20 cellular contexts compared by ENCODE assay signal in genomic region chr22:50045211-50046018, GRCh38. TPM values are rescaled to one million over a fixed set of nuclear protein-coding genes. Genes with fewer than 3 reads are reported as not detected.
DNase-seq lines count a peak whose midpoint lies in the region; ATAC-seq and TF ChIP-seq lines count a peak whose summit lies in the region.
"Had no signal": no experiment of that assay in that cellular context is flagged by ENCODE, and none has a peak within 500 bp of the region (broad histone marks: within the 10 kb centered on the region; RNA-seq: fewer than 3 reads in every experiment).

No MANE protein-coding gene starts in this region.

- ATAC-seq in GM21367 (IDR thresholded peaks at IDR 0.05; ENCODE audit: unreplicated experiment) = no peak
- ATAC-seq: Right ventricle myocardium inferior had no signal

- no peak overlapping the region for H3K27ac Mint-ChIP-seq in chondrocyte (ENCODE audit: unreplicated experiment)
- H3K27ac Mint-ChIP-seq: IgD-negative memory B cell had no signal

- H3K4me1 Mint-ChIP-seq in chondrocyte (ENCODE audit: low read depth) = peaks cover 2% of the 10 kb centered on the region

- DNase-seq in AG08396 (ENCODE audit: low spot score) = peak; percentile 10
- peak; percentile 32 for DNase-seq in D341Med (ENCODE audit: low spot score)
- peak; percentile 90 for DNase-seq in chondrocyte (ENCODE audit: low spot score)
- DNase-seq in posterior vena cava (ENCODE audit: low spot score) = peak; percentile 81
- no peak for DNase-seq in cerebellar cortex (ENCODE audit: low spot score)
- no peak for DNase-seq in SHP77 treated with DMSO at 0.1 percent for 48 hours (lab: John Stamatoyannopoulos, UW)
- DNase-seq in KG1 (lab: John Stamatoyannopoulos, UW) = no peak
- DNase-seq: EL, GF-D8, Karpas-422, NCI-H1417, NCI-H1694 treated with DMSO at 0.1 percent for 48 hours, NCI-H2081 treated with DMSO at 0.1 percent for 48 hours, NCI-H2171 treated with DMSO at 0.1 percent for 48 hours, NCI-H526 had no signal

- no peak overlapping the region for H3K4me3 Mint-ChIP-seq in chondrocyte (ENCODE audit: unreplicated experiment)

- TF ChIP-seq CTCF in chondrocyte (IDR thresholded peaks at IDR 0.05) = no peak

- intact Hi-C loops in posterior vena cava (cut with DNase I) = no loop called here

- H3K36me3 Mint-ChIP-seq in chondrocyte (ENCODE audit: low read depth) = peaks cover 3% of the 10 kb centered on the region
- H3K36me3 Mint-ChIP-seq: IgD-negative memory B cell had no signal

- peaks cover 4% of the 10 kb centered on the region for H3K27me3 Mint-ChIP-seq in chondrocyte (ENCODE audit: low read depth)

- peaks cover 11% of the 10 kb centered on the region for H3K9me3 Mint-ChIP-seq in chondrocyte (ENCODE audit: low read depth)
- H3K9me3 Mint-ChIP-seq: IgD-negative memory B cell had no signal

RNA-seq across cellular contexts. Expression of gene TTLL8, which starts 12.7 kb away (rescaled TPM):
- not detected in 3 replicates for total RNA-seq in chondrocyte
- total RNA-seq in posterior vena cava = not detected
- total RNA-seq: A673, MCF 10A, Right ventricle myocardium inferior had no signal

RNA-seq across cellular contexts. Expression of gene IL17REL, which starts 32.9 kb away (rescaled TPM):
- 0.17 to 0.23 TPM in 2 of 3 replicates, not detected in the other for total RNA-seq in chondrocyte
- total RNA-seq in posterior vena cava = not detected
- total RNA-seq: A673, MCF 10A, Right ventricle myocardium inferior had no signal

RNA-seq across cellular contexts. Expression of gene MLC1, which starts 39.8 kb away (rescaled TPM):
- total RNA-seq in chondrocyte = 0.38 to 0.77 TPM (median 0.50 TPM) in 3 replicates
- under 1 TPM; 0.19 to 0.28 TPM for total RNA-seq in posterior vena cava
- total RNA-seq: MCF 10A had no signal

RNA-seq across cellular contexts. Expression of gene MOV10L1, which starts 44.4 kb away (rescaled TPM):
- total RNA-seq in chondrocyte (0.51 to 1.1 TPM (median 1.1 TPM) in 3 replicates), posterior vena cava (under 1 TPM; 0.43 to 0.56 TPM)
- total RNA-seq: A673, MCF 10A, Right ventricle myocardium inferior had no signal

Comparison
In these comparisons a context has a peak if more than half of its experiments do, and no peak if none do; other contexts are left out.
1. DNase-seq: peak in AG08396 (single experiment), D341Med (single experiment), chondrocyte (single experiment) and posterior vena cava (single experiment); none in cerebellar cortex (single experiment), SHP77 treated with DMSO at 0.1 percent for 48 hours (single experiment) and KG1 (single experiment).